Comparison of ENCODE assay signal across 1 cellular context in genomic region chr2:130332271-130333073, GRCh38.
TF ChIP-seq lines count a peak whose summit lies in the region.

No MANE protein-coding gene starts in this region.

TF ChIP-seq in K562, 482 proteins besides CTCF, POLR2A, EP300 and RAD21 (continued from another document and continues in another):
- TF ChIP-seq, protein P1, sequence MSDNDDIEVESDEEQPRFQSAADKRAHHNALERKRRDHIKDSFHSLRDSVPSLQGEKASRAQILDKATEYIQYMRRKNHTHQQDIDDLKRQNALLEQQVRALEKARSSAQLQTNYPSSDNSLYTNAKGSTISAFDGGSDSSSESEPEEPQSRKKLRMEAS (CRISPR knock-in tag; IDR thresholded peaks at IDR 0.05) = no peak; the same call in 1 of the 2 replicates
- TF ChIP-seq RUNX1 (IDR thresholded peaks at IDR 0.05; ENCODE audit: low read depth) (no peak), CEBPB (tag; IDR thresholded peaks at IDR 0.05) (peak; percentile 71), NEUROD1 (IDR thresholded peaks at IDR 0.05; ENCODE audit: borderline replicate concordance, low read depth, low read length, partially characterized antibody) (no peak), TAF7 (tag; IDR thresholded peaks at IDR 0.05) (no peak), FOXA3 (CRISPR knock-in tag; conservative IDR thresholded peaks at IDR 0.05 in 1 of 2, IDR thresholded peaks at IDR 0.05 in 1 of 2) (no peak), BCLAF1 (IDR thresholded peaks at IDR 0.05; ENCODE audit: borderline replicate concordance in 1 of 2, control insufficient read depth in 1 of 2, low read depth in 2 of 2, low read length in 1 of 2) (no peak), REST (CRISPR knock-in tag; IDR thresholded peaks at IDR 0.05; ENCODE audit: low read depth) (no peak), RBM17 (IDR thresholded peaks at IDR 0.05; ENCODE audit: borderline replicate concordance, low read depth, low read length) (no peak), ZNF668 (CRISPR knock-in tag; IDR thresholded peaks at IDR 0.05) (no peak), ZFP36 (IDR thresholded peaks at IDR 0.05; ENCODE audit: low read depth, low read length, partially characterized antibody) (peak; percentile 5), ZNF146 (CRISPR knock-in tag; IDR thresholded peaks at IDR 0.05; ENCODE audit: unreplicated experiment) (no peak), ZBTB7A (IDR thresholded peaks at IDR 0.05; ENCODE audit: borderline replicate concordance, control insufficient read depth, low read depth, low read length) (peak; percentile 66; the same call in 1 of the 2 replicates), L3MBTL2 (IDR thresholded peaks at IDR 0.05) (peak; percentile 58; the same call in 1 of the 2 replicates), FOSL1 (tag; conservative IDR thresholded peaks at IDR 0.05) (peak; percentile 50), KLF16 (IDR thresholded peaks at IDR 0.05) (0 out of 2 replicates have a peak, but pooled peaks have one; percentile 36), EP400 (IDR thresholded peaks at IDR 0.05) (peak; percentile 50; the same call in 1 of the 2 replicates), DEAF1 (CRISPR knock-in tag; IDR thresholded peaks at IDR 0.05) (peak; percentile 88), EWSR1 (IDR thresholded peaks at IDR 0.05; ENCODE audit: borderline replicate concordance, low read depth, partially characterized antibody) (no peak), YY1 (IDR thresholded peaks at IDR 0.05; ENCODE audit: borderline replicate concordance in 1 of 3, control insufficient read depth in 1 of 3, extremely low read depth in 1 of 3, insufficient read depth in 3 of 3, insufficient read length in 1 of 3, insufficient replicate concordance in 2 of 3, low read depth in 1 of 3, low read length in 2 of 3) (peak in 1 of 3 experiments; percentile 35), ATF7 (IDR thresholded peaks at IDR 0.05) (peak; percentile 12; the same call in 1 of the 2 replicates), ETS2 (tag; IDR thresholded peaks at IDR 0.05; ENCODE audit: borderline replicate concordance, poor library complexity, severe bottlenecking) (no peak), ZNF408 (CRISPR knock-in tag; IDR thresholded peaks at IDR 0.05; ENCODE audit: low read depth) (no peak), JUND (IDR thresholded peaks at IDR 0.05; ENCODE audit: borderline replicate concordance, low read depth, low read length) (peak; percentile 57), JUND (tag; IDR thresholded peaks at IDR 0.05; ENCODE audit: borderline replicate concordance, low read depth, low read length) (no peak), CEBPG (CRISPR knock-in tag; IDR thresholded peaks at IDR 0.05) (no peak), CEBPG (tag; conservative IDR thresholded peaks at IDR 0.05 in 1 of 2, IDR thresholded peaks at IDR 0.05 in 1 of 2) (peak in 1 of 2 experiments; percentile 60; a peak in 2 of 4 replicates), CBX5 (IDR thresholded peaks at IDR 0.05; ENCODE audit: borderline replicate concordance, low read depth) (no peak), TRIM28 (IDR thresholded peaks at IDR 0.05) (no peak), ZNF174 (CRISPR knock-in tag; IDR thresholded peaks at IDR 0.05) (no peak), ARNT (IDR thresholded peaks at IDR 0.05) (0 out of 4 replicates have a peak, but pooled peaks of 1 of the 2 experiments have one; percentile 22), RNF2 (IDR thresholded peaks at IDR 0.05) (no peak), SIX5 (IDR thresholded peaks at IDR 0.05; ENCODE audit: borderline replicate concordance in 1 of 2, insufficient read depth in 1 of 2, low read depth in 1 of 2, low read length in 2 of 2) (no peak), POLR3A (IDR thresholded peaks at IDR 0.05; ENCODE audit: borderline replicate concordance, extremely low read depth, insufficient read depth, insufficient read length) (no peak)
- TF ChIP-seq, protein P2, sequence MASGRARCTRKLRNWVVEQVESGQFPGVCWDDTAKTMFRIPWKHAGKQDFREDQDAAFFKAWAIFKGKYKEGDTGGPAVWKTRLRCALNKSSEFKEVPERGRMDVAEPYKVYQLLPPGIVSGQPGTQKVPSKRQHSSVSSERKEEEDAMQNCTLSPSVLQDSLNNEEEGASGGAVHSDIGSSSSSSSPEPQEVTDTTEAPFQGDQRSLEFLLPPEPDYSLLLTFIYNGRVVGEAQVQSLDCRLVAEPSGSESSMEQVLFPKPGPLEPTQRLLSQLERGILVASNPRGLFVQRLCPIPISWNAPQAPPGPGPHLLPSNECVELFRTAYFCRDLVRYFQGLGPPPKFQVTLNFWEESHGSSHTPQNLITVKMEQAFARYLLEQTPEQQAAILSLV (tag; IDR thresholded peaks at IDR 0.05) = no peak
- TF ChIP-seq, protein P3, sequence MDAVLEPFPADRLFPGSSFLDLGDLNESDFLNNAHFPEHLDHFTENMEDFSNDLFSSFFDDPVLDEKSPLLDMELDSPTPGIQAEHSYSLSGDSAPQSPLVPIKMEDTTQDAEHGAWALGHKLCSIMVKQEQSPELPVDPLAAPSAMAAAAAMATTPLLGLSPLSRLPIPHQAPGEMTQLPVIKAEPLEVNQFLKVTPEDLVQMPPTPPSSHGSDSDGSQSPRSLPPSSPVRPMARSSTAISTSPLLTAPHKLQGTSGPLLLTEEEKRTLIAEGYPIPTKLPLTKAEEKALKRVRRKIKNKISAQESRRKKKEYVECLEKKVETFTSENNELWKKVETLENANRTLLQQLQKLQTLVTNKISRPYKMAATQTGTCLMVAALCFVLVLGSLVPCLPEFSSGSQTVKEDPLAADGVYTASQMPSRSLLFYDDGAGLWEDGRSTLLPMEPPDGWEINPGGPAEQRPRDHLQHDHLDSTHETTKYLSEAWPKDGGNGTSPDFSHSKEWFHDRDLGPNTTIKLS (IDR thresholded peaks at IDR 0.05; ENCODE audit: borderline replicate concordance, low read depth) = no peak
- TF ChIP-seq, protein P4, sequence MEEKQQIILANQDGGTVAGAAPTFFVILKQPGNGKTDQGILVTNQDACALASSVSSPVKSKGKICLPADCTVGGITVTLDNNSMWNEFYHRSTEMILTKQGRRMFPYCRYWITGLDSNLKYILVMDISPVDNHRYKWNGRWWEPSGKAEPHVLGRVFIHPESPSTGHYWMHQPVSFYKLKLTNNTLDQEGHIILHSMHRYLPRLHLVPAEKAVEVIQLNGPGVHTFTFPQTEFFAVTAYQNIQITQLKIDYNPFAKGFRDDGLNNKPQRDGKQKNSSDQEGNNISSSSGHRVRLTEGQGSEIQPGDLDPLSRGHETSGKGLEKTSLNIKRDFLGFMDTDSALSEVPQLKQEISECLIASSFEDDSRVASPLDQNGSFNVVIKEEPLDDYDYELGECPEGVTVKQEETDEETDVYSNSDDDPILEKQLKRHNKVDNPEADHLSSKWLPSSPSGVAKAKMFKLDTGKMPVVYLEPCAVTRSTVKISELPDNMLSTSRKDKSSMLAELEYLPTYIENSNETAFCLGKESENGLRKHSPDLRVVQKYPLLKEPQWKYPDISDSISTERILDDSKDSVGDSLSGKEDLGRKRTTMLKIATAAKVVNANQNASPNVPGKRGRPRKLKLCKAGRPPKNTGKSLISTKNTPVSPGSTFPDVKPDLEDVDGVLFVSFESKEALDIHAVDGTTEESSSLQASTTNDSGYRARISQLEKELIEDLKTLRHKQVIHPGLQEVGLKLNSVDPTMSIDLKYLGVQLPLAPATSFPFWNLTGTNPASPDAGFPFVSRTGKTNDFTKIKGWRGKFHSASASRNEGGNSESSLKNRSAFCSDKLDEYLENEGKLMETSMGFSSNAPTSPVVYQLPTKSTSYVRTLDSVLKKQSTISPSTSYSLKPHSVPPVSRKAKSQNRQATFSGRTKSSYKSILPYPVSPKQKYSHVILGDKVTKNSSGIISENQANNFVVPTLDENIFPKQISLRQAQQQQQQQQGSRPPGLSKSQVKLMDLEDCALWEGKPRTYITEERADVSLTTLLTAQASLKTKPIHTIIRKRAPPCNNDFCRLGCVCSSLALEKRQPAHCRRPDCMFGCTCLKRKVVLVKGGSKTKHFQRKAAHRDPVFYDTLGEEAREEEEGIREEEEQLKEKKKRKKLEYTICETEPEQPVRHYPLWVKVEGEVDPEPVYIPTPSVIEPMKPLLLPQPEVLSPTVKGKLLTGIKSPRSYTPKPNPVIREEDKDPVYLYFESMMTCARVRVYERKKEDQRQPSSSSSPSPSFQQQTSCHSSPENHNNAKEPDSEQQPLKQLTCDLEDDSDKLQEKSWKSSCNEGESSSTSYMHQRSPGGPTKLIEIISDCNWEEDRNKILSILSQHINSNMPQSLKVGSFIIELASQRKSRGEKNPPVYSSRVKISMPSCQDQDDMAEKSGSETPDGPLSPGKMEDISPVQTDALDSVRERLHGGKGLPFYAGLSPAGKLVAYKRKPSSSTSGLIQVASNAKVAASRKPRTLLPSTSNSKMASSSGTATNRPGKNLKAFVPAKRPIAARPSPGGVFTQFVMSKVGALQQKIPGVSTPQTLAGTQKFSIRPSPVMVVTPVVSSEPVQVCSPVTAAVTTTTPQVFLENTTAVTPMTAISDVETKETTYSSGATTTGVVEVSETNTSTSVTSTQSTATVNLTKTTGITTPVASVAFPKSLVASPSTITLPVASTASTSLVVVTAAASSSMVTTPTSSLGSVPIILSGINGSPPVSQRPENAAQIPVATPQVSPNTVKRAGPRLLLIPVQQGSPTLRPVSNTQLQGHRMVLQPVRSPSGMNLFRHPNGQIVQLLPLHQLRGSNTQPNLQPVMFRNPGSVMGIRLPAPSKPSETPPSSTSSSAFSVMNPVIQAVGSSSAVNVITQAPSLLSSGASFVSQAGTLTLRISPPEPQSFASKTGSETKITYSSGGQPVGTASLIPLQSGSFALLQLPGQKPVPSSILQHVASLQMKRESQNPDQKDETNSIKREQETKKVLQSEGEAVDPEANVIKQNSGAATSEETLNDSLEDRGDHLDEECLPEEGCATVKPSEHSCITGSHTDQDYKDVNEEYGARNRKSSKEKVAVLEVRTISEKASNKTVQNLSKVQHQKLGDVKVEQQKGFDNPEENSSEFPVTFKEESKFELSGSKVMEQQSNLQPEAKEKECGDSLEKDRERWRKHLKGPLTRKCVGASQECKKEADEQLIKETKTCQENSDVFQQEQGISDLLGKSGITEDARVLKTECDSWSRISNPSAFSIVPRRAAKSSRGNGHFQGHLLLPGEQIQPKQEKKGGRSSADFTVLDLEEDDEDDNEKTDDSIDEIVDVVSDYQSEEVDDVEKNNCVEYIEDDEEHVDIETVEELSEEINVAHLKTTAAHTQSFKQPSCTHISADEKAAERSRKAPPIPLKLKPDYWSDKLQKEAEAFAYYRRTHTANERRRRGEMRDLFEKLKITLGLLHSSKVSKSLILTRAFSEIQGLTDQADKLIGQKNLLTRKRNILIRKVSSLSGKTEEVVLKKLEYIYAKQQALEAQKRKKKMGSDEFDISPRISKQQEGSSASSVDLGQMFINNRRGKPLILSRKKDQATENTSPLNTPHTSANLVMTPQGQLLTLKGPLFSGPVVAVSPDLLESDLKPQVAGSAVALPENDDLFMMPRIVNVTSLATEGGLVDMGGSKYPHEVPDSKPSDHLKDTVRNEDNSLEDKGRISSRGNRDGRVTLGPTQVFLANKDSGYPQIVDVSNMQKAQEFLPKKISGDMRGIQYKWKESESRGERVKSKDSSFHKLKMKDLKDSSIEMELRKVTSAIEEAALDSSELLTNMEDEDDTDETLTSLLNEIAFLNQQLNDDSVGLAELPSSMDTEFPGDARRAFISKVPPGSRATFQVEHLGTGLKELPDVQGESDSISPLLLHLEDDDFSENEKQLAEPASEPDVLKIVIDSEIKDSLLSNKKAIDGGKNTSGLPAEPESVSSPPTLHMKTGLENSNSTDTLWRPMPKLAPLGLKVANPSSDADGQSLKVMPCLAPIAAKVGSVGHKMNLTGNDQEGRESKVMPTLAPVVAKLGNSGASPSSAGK (IDR thresholded peaks at IDR 0.05) = peak; percentile 40; the same call in 1 of the 2 replicates
